In the genomic region with DNA sequence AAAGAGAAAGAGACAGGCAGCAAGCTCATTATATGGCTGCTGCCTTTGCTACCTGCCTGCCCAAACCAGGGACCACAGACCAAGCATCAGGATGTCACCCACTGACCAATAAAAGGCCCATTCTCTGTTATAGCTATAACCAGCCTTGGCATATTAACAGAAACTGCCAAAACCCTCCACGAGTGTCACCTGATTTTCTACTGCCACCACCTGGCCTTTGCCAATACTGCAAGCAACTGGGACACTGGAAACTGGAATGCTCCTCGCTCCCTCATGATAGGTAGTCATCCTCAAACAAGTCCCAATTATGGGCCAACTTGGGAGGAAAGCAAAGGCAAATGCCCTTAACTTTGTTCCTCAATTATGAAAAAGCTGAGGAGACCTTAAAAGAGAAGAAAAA, we compare ENCODE assay signal across 8 cellular contexts.
DNase-seq lines count a peak whose midpoint lies in the region; ATAC-seq, FAIRE-seq and TF ChIP-seq lines count a peak whose summit lies in the region.

No MANE protein-coding gene starts in this region.

- ATAC-seq in T-helper 17 cell: no peak

- no peak overlapping the region for H3K4me3 ChIP-seq in GM23248

- H3K4me1 Mint-ChIP-seq in T-helper 17 cell: peaks cover 2% of the 10 kb centered on the region

- H3K36me3 Mint-ChIP-seq in T-helper 17 cell (ENCODE audit: low read depth): no peaks in the 10 kb centered on the region

- H3F3A ChIP-seq in GM23248 (ENCODE audit: insufficient read depth): no peaks in the 10 kb centered on the region

- DNase-seq in D721Med (ENCODE audit: insufficient read length, low spot score) (no peak), GM23248 (peak; percentile 52), T-helper 9 cell (peak; percentile 1), iPS-NIHi11 (ENCODE audit: low spot score) (peak; percentile 41), T-helper 17 cell (no peak), NCI-H69 (lab: John Stamatoyannopoulos, UW) (no peak), ureter (ENCODE audit: low spot score) (no peak), DMS153 (lab: John Stamatoyannopoulos, UW) (no peak)

- H3K27me3 Mint-ChIP-seq in T-helper 17 cell: no peaks in the 10 kb centered on the region

- no peak overlapping the region for H3K4me3 Mint-ChIP-seq in T-helper 17 cell

- no peaks in the 10 kb centered on the region for H3K79me2 ChIP-seq in GM23248 (ENCODE audit: insufficient read depth)

- H3K27me3 ChIP-seq in GM23248 (replicated peaks; ENCODE audit: insufficient read depth): no peaks in the 10 kb centered on the region

- FAIRE-seq in D721Med (lab: Jason Lieb, UNC): no peak

- in situ Hi-C loops in GM23248 (cut with MboI): no loop called here

- 54 to 55% methylated on average over 2 of the region's 2 CpGs for WGBS in GM23248 (ENCODE audit: low coverage in 1 of 2, low lambda C conversion rate in 2 of 2, missing lambda C conversion rate in 2 of 2), 2 experiments

- no peak overlapping the region for H3K9ac ChIP-seq in GM23248

- no peaks in the 10 kb centered on the region for H3K4me1 ChIP-seq in GM23248 (ENCODE audit: insufficient read depth)

- no peak overlapping the region for H3K27ac ChIP-seq in GM23248

- no peaks in the 10 kb centered on the region for H3K36me3 ChIP-seq in GM23248 (ENCODE audit: low read depth)

- no peaks in the 10 kb centered on the region for H3K9me2 ChIP-seq in GM23248 (ENCODE audit: insufficient read depth)

- no peak overlapping the region for H3K27ac Mint-ChIP-seq in T-helper 17 cell

- no peaks in the 10 kb centered on the region for H4K20me1 ChIP-seq in GM23248 (ENCODE audit: insufficient read depth)

- no peak overlapping the region for H3K4me2 ChIP-seq in GM23248 (ENCODE audit: unreplicated experiment)

- H2AFZ ChIP-seq in GM23248: no peak overlapping the region

- peak; percentile 47 for TF ChIP-seq CTCF in D721Med (IDR thresholded peaks at IDR 0.05; ENCODE audit: insufficient read depth, missing control alignments)

- H3K9me3 ChIP-seq in GM23248 (ENCODE audit: low read depth) (no peaks in the 10 kb centered on the region), T-helper 17 cell (ENCODE audit: control insufficient read depth, low read length, poor library complexity, severe bottlenecking) (no peaks in the 10 kb centered on the region)

Comparison
In these comparisons a context has a peak if more than half of its experiments do, and no peak if none do; other contexts are left out.
1. DNase-seq: peak in GM23248 (single experiment), T-helper 9 cell (single experiment) and iPS-NIHi11 (single experiment); none in D721Med (single experiment), T-helper 17 cell (0 of 3), NCI-H69 (single experiment), ureter (single experiment) and DMS153 (single experiment).